In the genomic region with DNA sequence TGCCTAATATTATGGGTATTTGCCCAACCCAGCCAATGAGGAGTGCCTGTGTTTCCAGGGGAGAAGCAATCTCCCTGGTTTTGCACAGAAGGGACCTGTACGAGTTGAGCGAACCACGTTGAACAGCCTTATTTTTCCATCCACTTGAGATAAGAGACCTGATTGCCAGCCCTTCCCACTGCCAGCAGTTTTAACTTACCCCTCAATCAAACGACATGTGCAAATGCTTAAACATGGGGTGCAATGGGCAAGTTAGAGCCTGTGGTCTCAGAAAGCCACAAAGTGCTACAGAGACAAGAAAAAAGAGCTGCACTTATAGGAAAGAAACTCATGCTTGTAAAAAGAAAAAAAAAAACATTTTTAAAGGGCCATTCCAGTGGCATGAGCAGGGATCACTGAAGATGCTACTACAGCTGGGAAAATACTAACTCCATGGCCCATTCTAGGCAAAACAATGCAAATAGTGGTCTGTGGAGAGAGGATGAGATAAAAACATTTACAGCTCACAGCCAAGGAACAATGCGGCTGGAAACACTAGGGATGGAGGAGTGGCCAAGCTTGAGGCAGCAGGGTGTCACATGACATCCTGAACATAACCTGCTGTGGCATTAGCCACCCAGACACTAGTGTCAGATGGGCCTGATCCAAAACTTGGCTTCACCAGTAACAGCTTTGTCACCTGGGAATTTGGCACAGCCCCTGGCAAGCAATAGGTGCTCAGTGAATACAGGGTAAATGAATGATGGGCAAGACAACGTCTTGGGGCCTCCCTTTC, we compare ENCODE assay signal across 2 cellular contexts.
TF ChIP-seq lines count a peak whose summit lies in the region.

No MANE protein-coding gene starts in this region.

TF ChIP-seq in liver, 16 proteins besides CTCF, POLR2A, EP300 and RAD21 (continued from another document):
- TF ChIP-seq GABPA (IDR thresholded peaks at IDR 0.05 in 1 of 2, conservative IDR thresholded peaks at IDR 0.05 in 1 of 2), result no peak

TF ChIP-seq in HepG2, 621 proteins besides CTCF, POLR2A, EP300 and RAD21 (continued from another document):
- TF ChIP-seq, protein P1, sequence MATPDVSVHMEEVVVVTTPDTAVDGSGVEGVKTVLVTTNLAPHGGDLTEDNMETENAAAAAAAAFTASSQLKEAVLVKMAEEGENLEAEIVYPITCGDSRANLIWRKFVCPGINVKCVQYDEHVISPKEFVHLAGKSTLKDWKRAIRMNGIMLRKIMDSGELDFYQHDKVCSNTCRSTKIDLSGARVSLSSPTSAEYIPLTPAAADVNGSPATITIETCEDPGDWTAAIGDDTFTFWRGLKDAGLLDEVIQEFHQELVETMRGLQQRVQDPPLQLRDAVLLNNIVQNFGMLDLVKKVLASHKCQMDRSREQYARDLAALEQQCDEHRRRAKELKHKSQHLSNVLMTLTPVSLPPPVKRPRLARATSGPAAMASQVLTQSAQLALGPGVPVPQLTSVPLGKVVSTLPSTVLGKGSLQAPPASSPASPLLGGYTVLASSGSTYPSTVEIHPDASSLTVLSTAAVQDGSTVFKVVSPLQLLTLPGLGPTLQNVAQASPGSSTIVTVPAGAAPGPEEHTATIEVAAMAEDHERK (CRISPR knock-in tag; IDR thresholded peaks at IDR 0.05; ENCODE audit: low read depth), result no peak
- TF ChIP-seq ZNF598 (CRISPR knock-in tag; IDR thresholded peaks at IDR 0.05; ENCODE audit: borderline replicate concordance) (no peak), MED13 (CRISPR knock-in tag; IDR thresholded peaks at IDR 0.05) (no peak), MLXIP (CRISPR knock-in tag; IDR thresholded peaks at IDR 0.05; ENCODE audit: borderline replicate concordance) (no peak), MXD3 (CRISPR knock-in tag; IDR thresholded peaks at IDR 0.05) (no peak), MYPOP (CRISPR knock-in tag; IDR thresholded peaks at IDR 0.05) (no peak), TSC22D2 (CRISPR knock-in tag; IDR thresholded peaks at IDR 0.05; ENCODE audit: borderline replicate concordance) (no peak), SPEN (CRISPR knock-in tag; IDR thresholded peaks at IDR 0.05; ENCODE audit: low read depth) (no peak), HES4 (CRISPR knock-in tag; IDR thresholded peaks at IDR 0.05; ENCODE audit: borderline replicate concordance) (no peak), ZNF251 (CRISPR knock-in tag; IDR thresholded peaks at IDR 0.05) (no peak), ZNF605 (CRISPR knock-in tag; IDR thresholded peaks at IDR 0.05) (no peak), ZFP41 (CRISPR knock-in tag; IDR thresholded peaks at IDR 0.05; ENCODE audit: borderline replicate concordance) (no peak), ZBTB7B (CRISPR knock-in tag; IDR thresholded peaks at IDR 0.05) (no peak), ZNF263 (CRISPR knock-in tag; IDR thresholded peaks at IDR 0.05) (no peak), ZSCAN22 (CRISPR knock-in tag; IDR thresholded peaks at IDR 0.05) (no peak)
- TF ChIP-seq, protein P2, sequence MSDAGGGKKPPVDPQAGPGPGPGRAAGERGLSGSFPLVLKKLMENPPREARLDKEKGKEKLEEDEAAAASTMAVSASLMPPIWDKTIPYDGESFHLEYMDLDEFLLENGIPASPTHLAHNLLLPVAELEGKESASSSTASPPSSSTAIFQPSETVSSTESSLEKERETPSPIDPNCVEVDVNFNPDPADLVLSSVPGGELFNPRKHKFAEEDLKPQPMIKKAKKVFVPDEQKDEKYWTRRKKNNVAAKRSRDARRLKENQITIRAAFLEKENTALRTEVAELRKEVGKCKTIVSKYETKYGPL (CRISPR knock-in tag; IDR thresholded peaks at IDR 0.05), result no peak
- TF ChIP-seq, protein P3, sequence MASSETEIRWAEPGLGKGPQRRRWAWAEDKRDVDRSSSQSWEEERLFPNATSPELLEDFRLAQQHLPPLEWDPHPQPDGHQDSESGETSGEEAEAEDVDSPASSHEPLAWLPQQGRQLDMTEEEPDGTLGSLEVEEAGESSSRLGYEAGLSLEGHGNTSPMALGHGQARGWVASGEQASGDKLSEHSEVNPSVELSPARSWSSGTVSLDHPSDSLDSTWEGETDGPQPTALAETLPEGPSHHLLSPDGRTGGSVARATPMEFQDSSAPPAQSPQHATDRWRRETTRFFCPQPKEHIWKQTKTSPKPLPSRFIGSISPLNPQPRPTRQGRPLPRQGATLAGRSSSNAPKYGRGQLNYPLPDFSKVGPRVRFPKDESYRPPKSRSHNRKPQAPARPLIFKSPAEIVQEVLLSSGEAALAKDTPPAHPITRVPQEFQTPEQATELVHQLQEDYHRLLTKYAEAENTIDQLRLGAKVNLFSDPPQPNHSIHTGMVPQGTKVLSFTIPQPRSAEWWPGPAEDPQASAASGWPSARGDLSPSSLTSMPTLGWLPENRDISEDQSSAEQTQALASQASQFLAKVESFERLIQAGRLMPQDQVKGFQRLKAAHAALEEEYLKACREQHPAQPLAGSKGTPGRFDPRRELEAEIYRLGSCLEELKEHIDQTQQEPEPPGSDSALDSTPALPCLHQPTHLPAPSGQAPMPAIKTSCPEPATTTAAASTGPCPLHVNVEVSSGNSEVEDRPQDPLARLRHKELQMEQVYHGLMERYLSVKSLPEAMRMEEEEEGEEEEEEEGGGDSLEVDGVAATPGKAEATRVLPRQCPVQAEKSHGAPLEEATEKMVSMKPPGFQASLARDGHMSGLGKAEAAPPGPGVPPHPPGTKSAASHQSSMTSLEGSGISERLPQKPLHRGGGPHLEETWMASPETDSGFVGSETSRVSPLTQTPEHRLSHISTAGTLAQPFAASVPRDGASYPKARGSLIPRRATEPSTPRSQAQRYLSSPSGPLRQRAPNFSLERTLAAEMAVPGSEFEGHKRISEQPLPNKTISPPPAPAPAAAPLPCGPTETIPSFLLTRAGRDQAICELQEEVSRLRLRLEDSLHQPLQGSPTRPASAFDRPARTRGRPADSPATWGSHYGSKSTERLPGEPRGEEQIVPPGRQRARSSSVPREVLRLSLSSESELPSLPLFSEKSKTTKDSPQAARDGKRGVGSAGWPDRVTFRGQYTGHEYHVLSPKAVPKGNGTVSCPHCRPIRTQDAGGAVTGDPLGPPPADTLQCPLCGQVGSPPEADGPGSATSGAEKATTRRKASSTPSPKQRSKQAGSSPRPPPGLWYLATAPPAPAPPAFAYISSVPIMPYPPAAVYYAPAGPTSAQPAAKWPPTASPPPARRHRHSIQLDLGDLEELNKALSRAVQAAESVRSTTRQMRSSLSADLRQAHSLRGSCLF (CRISPR knock-in tag; IDR thresholded peaks at IDR 0.05; ENCODE audit: borderline replicate concordance), result no peak
